Comparison of ENCODE assay signal across 1 cellular context in genomic region chr3:124272611-124273151, GRCh38.
TF ChIP-seq lines count a peak whose summit lies in the region.

No MANE protein-coding gene starts in this region.

TF ChIP-seq in WTC11, 78 proteins besides CTCF, POLR2A, EP300 and RAD21 (continued from another document):
- TF ChIP-seq, protein P1, sequence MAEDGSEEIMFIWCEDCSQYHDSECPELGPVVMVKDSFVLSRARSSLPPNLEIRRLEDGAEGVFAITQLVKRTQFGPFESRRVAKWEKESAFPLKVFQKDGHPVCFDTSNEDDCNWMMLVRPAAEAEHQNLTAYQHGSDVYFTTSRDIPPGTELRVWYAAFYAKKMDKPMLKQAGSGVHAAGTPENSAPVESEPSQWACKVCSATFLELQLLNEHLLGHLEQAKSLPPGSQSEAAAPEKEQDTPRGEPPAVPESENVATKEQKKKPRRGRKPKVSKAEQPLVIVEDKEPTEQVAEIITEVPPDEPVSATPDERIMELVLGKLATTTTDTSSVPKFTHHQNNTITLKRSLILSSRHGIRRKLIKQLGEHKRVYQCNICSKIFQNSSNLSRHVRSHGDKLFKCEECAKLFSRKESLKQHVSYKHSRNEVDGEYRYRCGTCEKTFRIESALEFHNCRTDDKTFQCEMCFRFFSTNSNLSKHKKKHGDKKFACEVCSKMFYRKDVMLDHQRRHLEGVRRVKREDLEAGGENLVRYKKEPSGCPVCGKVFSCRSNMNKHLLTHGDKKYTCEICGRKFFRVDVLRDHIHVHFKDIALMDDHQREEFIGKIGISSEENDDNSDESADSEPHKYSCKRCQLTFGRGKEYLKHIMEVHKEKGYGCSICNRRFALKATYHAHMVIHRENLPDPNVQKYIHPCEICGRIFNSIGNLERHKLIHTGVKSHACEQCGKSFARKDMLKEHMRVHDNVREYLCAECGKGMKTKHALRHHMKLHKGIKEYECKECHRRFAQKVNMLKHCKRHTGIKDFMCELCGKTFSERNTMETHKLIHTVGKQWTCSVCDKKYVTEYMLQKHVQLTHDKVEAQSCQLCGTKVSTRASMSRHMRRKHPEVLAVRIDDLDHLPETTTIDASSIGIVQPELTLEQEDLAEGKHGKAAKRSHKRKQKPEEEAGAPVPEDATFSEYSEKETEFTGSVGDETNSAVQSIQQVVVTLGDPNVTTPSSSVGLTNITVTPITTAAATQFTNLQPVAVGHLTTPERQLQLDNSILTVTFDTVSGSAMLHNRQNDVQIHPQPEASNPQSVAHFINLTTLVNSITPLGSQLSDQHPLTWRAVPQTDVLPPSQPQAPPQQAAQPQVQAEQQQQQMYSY (CRISPR knock-in tag; IDR thresholded peaks at IDR 0.05) = no peak
- no peak for TF ChIP-seq GTF2I (CRISPR knock-in tag; conservative IDR thresholded peaks at IDR 0.05)
- TF ChIP-seq ZNF219 (CRISPR knock-in tag; IDR thresholded peaks at IDR 0.05; ENCODE audit: borderline replicate concordance) = no peak
- no peak for TF ChIP-seq RELA (CRISPR knock-in tag; IDR thresholded peaks at IDR 0.05; ENCODE audit: borderline replicate concordance)
- no peak for TF ChIP-seq CREM (CRISPR knock-in tag; IDR thresholded peaks at IDR 0.05)
